Comparison of ENCODE assay signal across 1 cellular context in genomic region chr11:102452461-102453285, GRCh38.
TF ChIP-seq lines count a peak whose summit lies in the region.

Gene TMEM123, minus strand, starts transcription at chr11:102452765. Its CDS starts 142 bp downstream, at chr11:102452623.

TF ChIP-seq in HEK293, 187 proteins besides CTCF, POLR2A, EP300 and RAD21 (continued from another document and continues in another):
- no peak for TF ChIP-seq ZNF221 (tag by site-specific recombination; IDR thresholded peaks at IDR 0.05; ENCODE audit: borderline replicate concordance)
- no peak for TF ChIP-seq HOXD13 (CRISPR knock-in tag; IDR thresholded peaks at IDR 0.05; ENCODE audit: borderline replicate concordance)
- TF ChIP-seq BCL11A (tag by site-specific recombination; IDR thresholded peaks at IDR 0.05; ENCODE audit: low read depth) = no peak
- no peak for TF ChIP-seq SALL2 (tag by site-specific recombination; IDR thresholded peaks at IDR 0.05; ENCODE audit: borderline replicate concordance)
- TF ChIP-seq ZSCAN4 (tag by site-specific recombination; IDR thresholded peaks at IDR 0.05) = no peak
- no peak for TF ChIP-seq ZNF837 (tag by site-specific recombination; IDR thresholded peaks at IDR 0.05)
- TF ChIP-seq ZNF530 (tag by site-specific recombination; IDR thresholded peaks at IDR 0.05; ENCODE audit: low read depth) = no peak
- no peak for TF ChIP-seq ATF2 (tag by site-specific recombination; IDR thresholded peaks at IDR 0.05; ENCODE audit: low read depth)
- TF ChIP-seq TCF7L2 (IDR thresholded peaks at IDR 0.05; ENCODE audit: borderline replicate concordance, low read depth, low read length) = peak; percentile 74
- peak; percentile 70 for TF ChIP-seq ZNF335 (tag by site-specific recombination; conservative IDR thresholded peaks at IDR 0.05)
- TF ChIP-seq PRDM1 (tag by site-specific recombination; IDR thresholded peaks at IDR 0.05) = 0 out of 2 replicates have a peak, but pooled peaks have one; percentile 21
- TF ChIP-seq ZNF10 (tag by site-specific recombination; IDR thresholded peaks at IDR 0.05) = no peak
- no peak for TF ChIP-seq ZBTB1 (tag by site-specific recombination; IDR thresholded peaks at IDR 0.05)
- TF ChIP-seq HOXC10 (CRISPR knock-in tag; IDR thresholded peaks at IDR 0.05) = no peak
- no peak for TF ChIP-seq ZSCAN18 (tag by site-specific recombination; IDR thresholded peaks at IDR 0.05)
- no peak for TF ChIP-seq ZNF449 (tag by site-specific recombination; IDR thresholded peaks at IDR 0.05)
- TF ChIP-seq ZFP69B (tag by site-specific recombination; IDR thresholded peaks at IDR 0.05) = no peak
- TF ChIP-seq ZNF184 (tag by site-specific recombination; IDR thresholded peaks at IDR 0.05) = no peak
- TF ChIP-seq ZNF391 (tag by site-specific recombination; IDR thresholded peaks at IDR 0.05; ENCODE audit: borderline replicate concordance, low read depth) = no peak
- no peak for TF ChIP-seq KLF1 (tag by site-specific recombination; IDR thresholded peaks at IDR 0.05)
- no peak for TF ChIP-seq MEIS1 (CRISPR knock-in tag; IDR thresholded peaks at IDR 0.05; ENCODE audit: borderline replicate concordance)
- TF ChIP-seq ZNF548 (tag by site-specific recombination; IDR thresholded peaks at IDR 0.05) = no peak
- TF ChIP-seq OSR2 (tag by site-specific recombination; IDR thresholded peaks at IDR 0.05) = no peak
- TF ChIP-seq ZNF19 (tag by site-specific recombination; IDR thresholded peaks at IDR 0.05; ENCODE audit: low read depth) = no peak
- no peak for TF ChIP-seq ZNF24 (tag by site-specific recombination; IDR thresholded peaks at IDR 0.05)
- TF ChIP-seq KLF17 (tag by site-specific recombination; IDR thresholded peaks at IDR 0.05) = no peak
- no peak for TF ChIP-seq OVOL3 (tag by site-specific recombination; IDR thresholded peaks at IDR 0.05)
- TF ChIP-seq ZNF404 (tag by site-specific recombination; IDR thresholded peaks at IDR 0.05) = no peak
- TF ChIP-seq SP3 (tag by site-specific recombination; IDR thresholded peaks at IDR 0.05) = peak; percentile 72
- no peak for TF ChIP-seq RBAK (tag by site-specific recombination; IDR thresholded peaks at IDR 0.05)
- TF ChIP-seq ZNF571 (tag by site-specific recombination; IDR thresholded peaks at IDR 0.05) = no peak
- no peak for TF ChIP-seq ZNF791 (tag by site-specific recombination; IDR thresholded peaks at IDR 0.05)
- no peak for TF ChIP-seq ZNF416 (tag by site-specific recombination; IDR thresholded peaks at IDR 0.05)
- no peak; the same call in 1 of the 2 replicates for TF ChIP-seq PBX3 (CRISPR knock-in tag; IDR thresholded peaks at IDR 0.05)
- TF ChIP-seq PRDM4 (tag by site-specific recombination; IDR thresholded peaks at IDR 0.05) = peak; percentile 99
- 0 out of 2 replicates have a peak, but pooled peaks have one; percentile 12 for TF ChIP-seq WT1 (tag by site-specific recombination; IDR thresholded peaks at IDR 0.05)
- TF ChIP-seq ZNF560 (tag by site-specific recombination; IDR thresholded peaks at IDR 0.05; ENCODE audit: borderline replicate concordance) = no peak
- TF ChIP-seq ZFP3 (tag by site-specific recombination; IDR thresholded peaks at IDR 0.05; ENCODE audit: low read depth) = no peak
- TF ChIP-seq ZNF169 (tag by site-specific recombination; IDR thresholded peaks at IDR 0.05) = no peak
- no peak for TF ChIP-seq ZNF138 (tag by site-specific recombination; IDR thresholded peaks at IDR 0.05; ENCODE audit: borderline replicate concordance)
- no peak for TF ChIP-seq ZNF114 (tag by site-specific recombination; IDR thresholded peaks at IDR 0.05)
- no peak for TF ChIP-seq SETDB1 (IDR thresholded peaks at IDR 0.05; ENCODE audit: insufficient read length, low read length)
- no peak for TF ChIP-seq PRDM6 (tag by site-specific recombination; IDR thresholded peaks at IDR 0.05)
- peak; percentile 98 for TF ChIP-seq GLIS2 (tag by site-specific recombination; IDR thresholded peaks at IDR 0.05)
- TF ChIP-seq ZNF777 (tag by site-specific recombination; IDR thresholded peaks at IDR 0.05; ENCODE audit: borderline replicate concordance) = no peak
- no peak for TF ChIP-seq ZNF776 (tag by site-specific recombination; IDR thresholded peaks at IDR 0.05; ENCODE audit: borderline replicate concordance)
- TF ChIP-seq ZNF174 (tag by site-specific recombination; IDR thresholded peaks at IDR 0.05) = no peak
- no peak for TF ChIP-seq MZF1 (tag by site-specific recombination; IDR thresholded peaks at IDR 0.05; ENCODE audit: borderline replicate concordance)
- no peak for TF ChIP-seq ZNF362 (tag by site-specific recombination; IDR thresholded peaks at IDR 0.05)
- peak; percentile 47 for TF ChIP-seq ZNF366 (tag by site-specific recombination; conservative IDR thresholded peaks at IDR 0.05)
- no peak for TF ChIP-seq ZSCAN23 (tag by site-specific recombination; IDR thresholded peaks at IDR 0.05)
- TF ChIP-seq ZNF768 (tag by site-specific recombination; IDR thresholded peaks at IDR 0.05) = no peak
- no peak for TF ChIP-seq KLF10 (tag by site-specific recombination; IDR thresholded peaks at IDR 0.05)
- no peak for TF ChIP-seq ZBTB6 (tag by site-specific recombination; IDR thresholded peaks at IDR 0.05)
- no peak for TF ChIP-seq ZNF600 (tag by site-specific recombination; IDR thresholded peaks at IDR 0.05)
- no peak for TF ChIP-seq ZNF16 (tag by site-specific recombination; IDR thresholded peaks at IDR 0.05; ENCODE audit: low read depth)
- TF ChIP-seq ZSCAN16 (tag by site-specific recombination; IDR thresholded peaks at IDR 0.05) = no peak
- no peak for TF ChIP-seq ZNF792 (tag by site-specific recombination; IDR thresholded peaks at IDR 0.05)
- no peak for TF ChIP-seq ZNF670 (tag by site-specific recombination; IDR thresholded peaks at IDR 0.05; ENCODE audit: low read depth)
- peak; percentile 86 for TF ChIP-seq ZBTB8A (tag by site-specific recombination; IDR thresholded peaks at IDR 0.05)
- TF ChIP-seq ZNF580 (tag by site-specific recombination; IDR thresholded peaks at IDR 0.05) = no peak
